ENCODE assay signal across 1 cellular context in the genomic region with DNA sequence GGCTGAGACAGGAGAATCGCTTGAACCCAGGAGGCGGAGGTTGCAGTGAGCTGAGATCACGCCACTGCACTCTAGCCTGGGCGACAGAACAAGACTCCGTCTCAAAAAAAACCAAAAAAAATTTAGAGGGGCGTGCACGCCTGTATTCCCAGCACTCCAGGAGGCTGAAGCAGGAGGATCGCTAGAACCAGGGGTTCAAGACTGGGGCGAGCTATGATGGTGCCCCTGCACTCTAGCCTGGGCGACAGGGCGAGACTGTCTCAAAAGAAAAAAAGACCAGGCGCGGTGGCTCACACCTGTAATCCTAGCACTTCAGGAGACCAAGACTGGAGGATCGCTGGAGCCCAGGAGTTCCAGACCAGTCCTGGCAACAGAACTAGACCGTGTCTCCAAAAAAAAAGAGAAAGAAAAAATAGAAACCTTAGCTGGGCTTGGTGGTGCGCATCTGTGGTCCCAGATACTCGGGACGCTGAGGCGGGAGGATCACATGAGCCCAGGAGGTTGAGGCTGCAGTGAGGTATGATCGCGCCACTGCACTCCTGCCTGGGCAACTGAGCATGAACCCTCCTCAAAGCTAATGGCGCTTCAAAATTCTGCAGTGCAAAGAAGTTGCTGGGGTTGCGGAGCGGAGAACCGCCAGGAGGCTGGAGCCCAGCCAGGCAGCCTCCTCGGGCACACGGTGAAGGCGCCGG.
TF ChIP-seq lines count a peak whose summit lies in the region.

No MANE protein-coding gene starts in this region.

TF ChIP-seq in HepG2, 621 proteins besides CTCF, POLR2A, EP300 and RAD21 (continued from another document):
- TF ChIP-seq ZIK1 (CRISPR knock-in tag; IDR thresholded peaks at IDR 0.05; ENCODE audit: borderline replicate concordance, low read depth) (0 out of 2 replicates have a peak, but pooled peaks have one; percentile 38), ZNF205 (CRISPR knock-in tag; IDR thresholded peaks at IDR 0.05) (0 out of 2 replicates have a peak, but pooled peaks have one; percentile 19), SRF (IDR thresholded peaks at IDR 0.05; ENCODE audit: low read depth, low read length) (no peak), ZEB1 (IDR thresholded peaks at IDR 0.05; ENCODE audit: insufficient replicate concordance, low read depth) (peak; percentile 50), GTF3A (CRISPR knock-in tag; conservative IDR thresholded peaks at IDR 0.05) (no peak), ZC3H4 (CRISPR knock-in tag; IDR thresholded peaks at IDR 0.05; ENCODE audit: borderline replicate concordance) (0 out of 2 replicates have a peak, but pooled peaks have one; percentile 38), SKI (IDR thresholded peaks at IDR 0.05; ENCODE audit: partially characterized antibody) (peak; percentile 8), ZNF691 (CRISPR knock-in tag; IDR thresholded peaks at IDR 0.05; ENCODE audit: borderline replicate concordance, low read depth) (no peak), ONECUT2 (CRISPR knock-in tag; IDR thresholded peaks at IDR 0.05) (no peak), RARG (CRISPR knock-in tag; IDR thresholded peaks at IDR 0.05; ENCODE audit: low read depth) (no peak), FOXP1 (IDR thresholded peaks at IDR 0.05) (no peak), FOXP1 (CRISPR knock-in tag; IDR thresholded peaks at IDR 0.05) (no peak), PCBP2 (optimal IDR thresholded peaks at IDR 0.05; ENCODE audit: low read depth, low read length, poor library complexity, severe bottlenecking) (no peak), KDM2A (CRISPR knock-in tag; IDR thresholded peaks at IDR 0.05; ENCODE audit: borderline replicate concordance, low read depth) (no peak), AGO1 (IDR thresholded peaks at IDR 0.05; ENCODE audit: low read depth, low read length, poor library complexity, severe bottlenecking) (no peak), ZNF737 (CRISPR knock-in tag; IDR thresholded peaks at IDR 0.05; ENCODE audit: borderline replicate concordance) (no peak)
- TF ChIP-seq, protein P1, sequence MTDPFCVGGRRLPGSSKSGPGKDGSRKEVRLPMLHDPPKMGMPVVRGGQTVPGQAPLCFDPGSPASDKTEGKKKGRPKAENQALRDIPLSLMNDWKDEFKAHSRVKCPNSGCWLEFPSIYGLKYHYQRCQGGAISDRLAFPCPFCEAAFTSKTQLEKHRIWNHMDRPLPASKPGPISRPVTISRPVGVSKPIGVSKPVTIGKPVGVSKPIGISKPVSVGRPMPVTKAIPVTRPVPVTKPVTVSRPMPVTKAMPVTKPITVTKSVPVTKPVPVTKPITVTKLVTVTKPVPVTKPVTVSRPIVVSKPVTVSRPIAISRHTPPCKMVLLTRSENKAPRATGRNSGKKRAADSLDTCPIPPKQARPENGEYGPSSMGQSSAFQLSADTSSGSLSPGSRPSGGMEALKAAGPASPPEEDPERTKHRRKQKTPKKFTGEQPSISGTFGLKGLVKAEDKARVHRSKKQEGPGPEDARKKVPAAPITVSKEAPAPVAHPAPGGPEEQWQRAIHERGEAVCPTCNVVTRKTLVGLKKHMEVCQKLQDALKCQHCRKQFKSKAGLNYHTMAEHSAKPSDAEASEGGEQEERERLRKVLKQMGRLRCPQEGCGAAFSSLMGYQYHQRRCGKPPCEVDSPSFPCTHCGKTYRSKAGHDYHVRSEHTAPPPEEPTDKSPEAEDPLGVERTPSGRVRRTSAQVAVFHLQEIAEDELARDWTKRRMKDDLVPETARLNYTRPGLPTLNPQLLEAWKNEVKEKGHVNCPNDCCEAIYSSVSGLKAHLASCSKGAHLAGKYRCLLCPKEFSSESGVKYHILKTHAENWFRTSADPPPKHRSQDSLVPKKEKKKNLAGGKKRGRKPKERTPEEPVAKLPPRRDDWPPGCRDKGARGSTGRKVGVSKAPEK (CRISPR knock-in tag; IDR thresholded peaks at IDR 0.05; ENCODE audit: borderline replicate concordance): 0 out of 2 replicates have a peak, but pooled peaks have one; percentile 34
TF ChIP-seq in HepG2: peak in this region for 45.
